In the genomic region with DNA sequence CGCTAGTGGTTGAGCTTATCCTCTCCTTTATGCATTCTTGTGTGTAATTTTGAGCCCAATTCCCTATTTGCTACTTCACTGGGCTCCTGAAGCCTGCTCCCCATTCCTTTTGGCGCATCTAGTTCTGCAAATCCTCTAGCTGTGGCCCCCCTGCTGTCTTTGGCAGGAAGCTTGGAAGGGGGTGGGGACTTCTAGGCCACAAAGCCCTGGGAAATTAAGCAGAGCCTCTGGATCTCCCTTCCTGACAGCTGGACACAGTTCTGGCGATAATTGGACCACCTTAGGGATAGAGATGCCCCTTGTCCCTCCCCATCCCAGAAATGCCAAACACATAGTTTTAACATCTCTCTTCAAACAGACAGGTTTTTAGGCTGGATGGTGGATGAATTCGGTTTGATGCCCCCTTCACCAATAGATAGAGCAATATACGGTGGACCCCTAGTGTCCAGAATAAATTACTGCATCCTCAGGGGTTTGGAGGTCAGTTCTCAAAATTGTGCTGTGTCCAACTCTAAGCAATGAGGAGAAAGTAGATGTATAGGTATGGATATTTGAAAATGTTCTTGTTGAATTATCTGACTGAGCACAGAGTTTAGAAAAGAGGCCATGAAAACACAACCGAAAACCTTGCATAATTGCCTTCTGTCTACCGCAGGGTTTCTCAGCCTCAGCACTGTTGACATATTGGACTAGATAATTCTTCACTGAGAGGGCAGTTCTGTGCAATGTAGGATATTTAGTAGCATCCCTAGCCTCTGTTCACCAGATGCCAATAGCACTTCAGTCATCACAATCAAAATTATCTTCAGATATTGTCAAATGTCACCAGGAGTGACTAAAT, we compare ENCODE assay signal across 8 cellular contexts.
DNase-seq lines count a peak whose midpoint lies in the region; ATAC-seq and TF ChIP-seq lines count a peak whose summit lies in the region.

No MANE protein-coding gene starts in this region.

- no peaks in the 10 kb centered on the region for H3K27me3 ChIP-seq in esophagus squamous epithelium

- ATAC-seq in GM21576 (IDR thresholded peaks at IDR 0.05; ENCODE audit: unreplicated experiment) (no peak), GM18909 (IDR thresholded peaks at IDR 0.05; ENCODE audit: poor library complexity, unreplicated experiment) (no peak)

- H3K27ac ChIP-seq in esophagus squamous epithelium, result no peak overlapping the region

- H3K9me3 ChIP-seq in esophagus squamous epithelium, result no peaks in the 10 kb centered on the region

- H3K4me3 ChIP-seq in esophagus squamous epithelium, result no peak overlapping the region

- peak; percentile 66 for DNase-seq in DMS 273 (lab: John Stamatoyannopoulos, UW; ENCODE audit: unreplicated experiment)
- DNase-seq in DMS 273 treated with DMSO at 0.1 percent for 48 hours (lab: John Stamatoyannopoulos, UW), result no peak
- DNase-seq in HT1080 (ENCODE audit: low read depth), result peak; percentile 54
- DNase-seq in SK-MEL-5 (ENCODE audit: low read depth, low spot score), result peak; percentile 73
- DNase-seq in esophagus squamous epithelium (lab: John Stamatoyannopoulos, UW), result no peak
- peak; percentile 65 for DNase-seq in myocyte (ENCODE audit: low read depth)

- TF ChIP-seq POLR2A in esophagus squamous epithelium (IDR thresholded peaks at IDR 0.05), result no peak

- peak; percentile 21 to 74 (median 67) for TF ChIP-seq CTCF in esophagus squamous epithelium (IDR thresholded peaks at IDR 0.05)

- peaks cover 0 to 14% (median 4%) of the 10 kb centered on the region in 3 donors for H3K4me1 ChIP-seq in esophagus squamous epithelium

- H3K36me3 ChIP-seq in esophagus squamous epithelium, result no peaks in the 10 kb centered on the region

- intact Hi-C loops in esophagus squamous epithelium (cut with DNase I), result no loop called here

- 47 to 49% methylated on average over 7 of the region's 7 CpGs for WGBS in esophagus squamous epithelium, 2 donors

- in situ Hi-C loops in SK-MEL-5 (cut with HindIII; ENCODE audit: low pct_unique_long_range_greater_than_20kb, low sequenced_read_pairs), result no loop called here

Comparison
In these comparisons a context has a peak if more than half of its experiments do, and no peak if none do; other contexts are left out.
1. DNase-seq: peak in DMS 273 (single experiment), HT1080 (single experiment), SK-MEL-5 (single experiment) and myocyte (single experiment); none in DMS 273 treated with DMSO at 0.1 percent for 48 hours (single experiment) and esophagus squamous epithelium (single experiment).